15 cellular contexts compared by ENCODE assay signal in the genomic region with DNA sequence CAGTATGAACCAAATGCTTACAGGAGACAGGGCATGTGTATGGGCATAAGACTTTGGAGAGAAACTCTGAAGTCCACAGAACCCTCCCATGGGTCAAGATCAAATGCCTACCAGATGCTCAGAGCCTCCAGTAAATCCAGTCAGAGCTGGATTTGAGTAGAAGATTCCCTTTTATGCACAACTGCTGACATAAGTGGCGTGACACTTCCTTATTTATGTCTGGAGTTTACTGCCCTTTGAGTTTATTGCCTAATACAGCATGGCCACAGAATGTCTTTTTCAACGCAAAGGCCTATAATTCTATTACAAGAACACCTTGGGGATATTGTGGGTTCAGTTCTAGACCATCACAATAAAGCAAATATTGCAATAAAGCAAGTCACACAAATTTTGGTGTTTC.
"Had no signal": no experiment of that assay in that cellular context is flagged by ENCODE, and none has a peak within 500 bp of the region (broad histone marks: within the 10 kb centered on the region; RNA-seq: fewer than 3 reads in every experiment).

No MANE protein-coding gene starts in this region.

- H3K4me3 ChIP-seq: thyroid gland had no signal

- H3K9me3 ChIP-seq: thyroid gland had no signal

- H3K4me3 Mint-ChIP-seq: activated CD4-positive, alpha-beta T cell treated with anti-CD3 and anti-CD28 coated beads, Interleukin-2, amount 10 ng/mL, durations not matched to agents 24 days and 14 days; activated CD8-positive, alpha-beta T cell treated with anti-CD3 and anti-CD28 coated beads for 36 hours; activated naive CD8-positive, alpha-beta T cell treated with anti-CD3 and anti-CD28 coated beads for 36 hours; activated T-helper 17 cell treated with anti-CD3 and anti-CD28 coated beads, Interleukin-2, amount 50 U/mL, for 72 hours had no signal

- ATAC-seq: activated CD8-positive, alpha-beta T cell treated with anti-CD3 and anti-CD28 coated beads for 36 hours; activated T-helper 17 cell treated with anti-CD3 and anti-CD28 coated beads, Interleukin-2, amount 50 U/mL, for 72 hours; left lobe of liver had no signal

- H3K4me1 ChIP-seq: thyroid gland had no signal

- H3K36me3 Mint-ChIP-seq: activated naive CD8-positive, alpha-beta T cell treated with anti-CD3 and anti-CD28 coated beads for 36 hours had no signal

- H3K27ac Mint-ChIP-seq: activated CD4-positive, alpha-beta T cell treated with anti-CD3 and anti-CD28 coated beads, Interleukin-2, amount 10 ng/mL, durations not matched to agents 24 days and 14 days; activated CD8-positive, alpha-beta T cell treated with anti-CD3 and anti-CD28 coated beads for 36 hours; activated naive CD8-positive, alpha-beta T cell treated with anti-CD3 and anti-CD28 coated beads for 36 hours; activated T-helper 17 cell treated with anti-CD3 and anti-CD28 coated beads, Interleukin-2, amount 50 U/mL, for 72 hours had no signal

- DNase-seq: activated CD4-positive, alpha-beta T cell treated with anti-CD3 and anti-CD28 coated beads, Interleukin-2, amount 10 ng/mL, durations not matched to agents 24 days and 14 days; activated CD8-positive, alpha-beta T cell treated with anti-CD3 and anti-CD28 coated beads for 36 hours; activated naive CD4-positive, alpha-beta T cell; activated naive CD8-positive, alpha-beta T cell treated with anti-CD3 and anti-CD28 coated beads for 36 hours; activated T-cell treated with anti-CD3 and anti-CD28 coated beads, Interleukin-2, amount 50 U/mL, for 1 hour; amygdala; occipital lobe; posterior cingulate gyrus; retina; stimulated activated CD4-positive, alpha-beta T cell treated with anti-CD3 and anti-CD28 coated beads, Interleukin-2, amount 100 ng/mL, for 24 hours; stimulated activated naive CD4-positive, alpha-beta T cell treated with Interleukin-2 at 50 U/mL for 16 hours; T1000; thyroid gland had no signal

- H3K9me3 Mint-ChIP-seq: activated CD4-positive, alpha-beta T cell treated with anti-CD3 and anti-CD28 coated beads, Interleukin-2, amount 10 ng/mL, durations not matched to agents 24 days and 14 days; activated CD8-positive, alpha-beta T cell treated with anti-CD3 and anti-CD28 coated beads for 36 hours; activated naive CD8-positive, alpha-beta T cell treated with anti-CD3 and anti-CD28 coated beads for 36 hours had no signal

- H3K27ac ChIP-seq: thyroid gland had no signal

- H3K27me3 ChIP-seq: thyroid gland had no signal

- H3K4me1 Mint-ChIP-seq: activated CD4-positive, alpha-beta T cell treated with anti-CD3 and anti-CD28 coated beads, Interleukin-2, amount 10 ng/mL, durations not matched to agents 24 days and 14 days; activated naive CD8-positive, alpha-beta T cell treated with anti-CD3 and anti-CD28 coated beads for 36 hours; activated T-helper 17 cell treated with anti-CD3 and anti-CD28 coated beads, Interleukin-2, amount 50 U/mL, for 72 hours had no signal

- H3K36me3 ChIP-seq: thyroid gland had no signal
